1 cellular context compared by ENCODE assay signal in the genomic region with DNA sequence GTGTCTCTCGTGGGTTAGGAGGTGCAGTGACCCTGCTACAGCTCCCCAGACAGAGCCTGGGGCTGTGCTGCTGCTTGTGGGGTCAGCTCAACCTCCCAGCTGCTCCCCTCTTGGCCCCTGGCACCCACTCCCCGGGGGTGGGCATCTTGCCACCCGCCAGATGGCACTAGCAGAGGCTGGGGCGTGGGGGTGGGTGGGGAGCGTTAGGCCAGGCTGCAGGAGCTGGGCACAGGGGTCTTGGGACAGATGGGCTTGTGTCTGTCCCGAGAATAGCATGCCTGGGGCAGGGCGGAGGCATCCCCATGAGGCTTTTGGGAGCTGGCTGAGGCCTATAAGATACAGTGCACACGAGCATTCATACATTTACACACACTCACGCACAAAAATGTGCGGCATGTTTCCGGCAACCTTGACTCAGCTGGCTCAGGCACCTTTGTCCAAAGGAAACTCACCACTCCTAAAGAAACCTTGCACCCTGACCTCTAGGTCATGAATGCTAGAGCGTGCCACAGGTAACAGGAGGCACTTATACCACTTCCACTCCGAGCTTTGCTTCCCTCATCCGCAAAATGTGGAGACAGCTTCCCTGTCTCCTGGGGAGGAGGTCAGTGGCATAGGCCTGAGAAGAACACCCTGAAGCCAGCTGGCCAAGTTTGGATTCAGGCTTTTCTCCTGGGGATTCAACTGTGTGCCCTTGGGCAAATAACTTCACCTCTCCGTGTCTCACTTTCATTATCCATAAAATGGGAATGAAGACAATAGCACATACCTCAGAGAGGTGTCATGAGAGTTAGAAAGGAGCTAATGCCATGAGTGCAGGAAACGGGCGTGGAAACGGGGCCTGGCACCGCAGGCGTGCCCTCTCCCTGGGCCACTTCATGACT.
TF ChIP-seq lines count a peak whose summit lies in the region.

No MANE protein-coding gene starts in this region.

TF ChIP-seq in GM12878, 131 proteins besides CTCF, POLR2A, EP300 and RAD21:
- TF ChIP-seq IRF3 (IDR thresholded peaks at IDR 0.05), result no peak
- TF ChIP-seq, protein P1, sequence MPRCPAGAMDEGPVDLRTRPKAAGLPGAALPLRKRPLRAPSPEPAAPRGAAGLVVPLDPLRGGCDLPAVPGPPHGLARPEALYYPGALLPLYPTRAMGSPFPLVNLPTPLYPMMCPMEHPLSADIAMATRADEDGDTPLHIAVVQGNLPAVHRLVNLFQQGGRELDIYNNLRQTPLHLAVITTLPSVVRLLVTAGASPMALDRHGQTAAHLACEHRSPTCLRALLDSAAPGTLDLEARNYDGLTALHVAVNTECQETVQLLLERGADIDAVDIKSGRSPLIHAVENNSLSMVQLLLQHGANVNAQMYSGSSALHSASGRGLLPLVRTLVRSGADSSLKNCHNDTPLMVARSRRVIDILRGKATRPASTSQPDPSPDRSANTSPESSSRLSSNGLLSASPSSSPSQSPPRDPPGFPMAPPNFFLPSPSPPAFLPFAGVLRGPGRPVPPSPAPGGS (IDR thresholded peaks at IDR 0.05; ENCODE audit: borderline replicate concordance, insufficient read depth, low read depth, low read length, poor library complexity, severe bottlenecking), result peak; percentile 35
- TF ChIP-seq GATAD2B (conservative IDR thresholded peaks at IDR 0.05; ENCODE audit: low read depth), result no peak
- no peak for TF ChIP-seq HDAC6 (IDR thresholded peaks at IDR 0.05; ENCODE audit: unreplicated experiment)
